Comparison of ENCODE assay signal across 24 cellular contexts in the genomic region with DNA sequence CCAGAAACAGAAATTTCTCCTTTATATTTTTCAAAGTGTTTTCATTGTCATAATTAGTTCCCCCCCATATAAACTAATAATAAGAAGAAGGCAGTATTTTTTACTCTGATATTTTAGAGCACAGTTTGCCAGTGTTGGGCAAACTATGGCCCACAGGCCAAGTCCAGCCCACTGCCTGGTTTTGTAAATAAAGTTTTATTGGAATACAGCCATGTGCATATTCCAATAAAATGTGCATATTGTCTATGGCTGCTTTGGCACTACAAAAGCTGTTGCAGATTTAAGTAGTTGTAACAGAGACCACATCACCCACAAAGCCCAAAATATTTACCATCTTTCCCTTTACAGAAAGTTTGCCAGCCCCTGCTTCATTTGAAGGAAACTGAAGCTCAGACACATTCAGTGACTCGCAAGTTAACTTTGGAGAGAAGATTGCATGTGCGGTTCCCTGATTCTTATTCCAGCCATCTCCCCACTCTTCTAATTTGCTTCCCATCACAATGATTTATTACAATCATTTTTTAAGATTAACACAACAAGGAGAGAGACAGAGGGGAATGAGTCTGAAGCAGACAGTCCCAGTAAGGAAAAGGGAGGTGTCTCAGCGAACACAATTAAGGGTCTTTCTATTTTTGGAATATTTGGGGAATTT. TPM values are rescaled to one million over a fixed set of nuclear protein-coding genes. Genes with fewer than 3 reads are reported as not detected.
DNase-seq lines count a peak whose midpoint lies in the region; ATAC-seq, FAIRE-seq and TF ChIP-seq lines count a peak whose summit lies in the region.
"Had no signal": no experiment of that assay in that cellular context is flagged by ENCODE, and none has a peak within 500 bp of the region (broad histone marks: within the 10 kb centered on the region; RNA-seq: fewer than 3 reads in every experiment).

No MANE protein-coding gene starts in this region.

- RAD21 ChIA-PET in GM12878 (lab: Charles Lee; ENCODE audit: unreplicated experiment) = no interaction called here

- H3K9me3 ChIP-seq in SK-N-SH = no peaks in the 10 kb centered on the region
- H3K9me3 ChIP-seq in GM23248 (ENCODE audit: low read depth) = no peaks in the 10 kb centered on the region
- H3K9me3 ChIP-seq in GM12878 (replicated peaks; ENCODE audit: control insufficient read depth, insufficient read depth, low read length) = no peaks in the 10 kb centered on the region
- no peaks in the 10 kb centered on the region for H3K9me3 ChIP-seq in adrenal gland (replicated peaks in 1 of 3)
- H3K9me3 ChIP-seq: MG63, prostate gland, SJCRH30, uterus had no signal

- no peak overlapping the region for H3K4me3 ChIP-seq in SK-N-SH (ENCODE audit: low read depth in 2 of 2, low read length in 1 of 2)
- peak overlapping the region; percentile 21; the same call in 1 of the 2 replicates for H3K4me3 ChIP-seq in GM23248
- H3K4me3 ChIP-seq in GM12878 = no peak overlapping the region
- H3K4me3 ChIP-seq in adrenal gland = no peak overlapping the region
- H3K4me3 ChIP-seq: BLaER1 treated with 17β-estradiol and CSF1 and Interleukin-3, amounts not matched to agents 10 nM and 100 nM; MG63; prostate gland; SJCRH30; skin epidermis; uterus had no signal

- 85% methylated on average over 3 of the region's 3 CpGs for WGBS in SK-N-SH (ENCODE audit: low lambda C conversion rate)
- WGBS in GM23248 (ENCODE audit: low coverage in 1 of 2, low lambda C conversion rate in 2 of 2, missing lambda C conversion rate in 2 of 2), 2 experiments = 44 to 45% methylated on average over 3 of the region's 3 CpGs
- 82% methylated on average over 3 of the region's 3 CpGs for WGBS in GM12878 (ENCODE audit: insufficient coverage, insufficient replicate concordance, low lambda C conversion rate, missing lambda C conversion rate)
- 59 to 64% (median 59%) methylated on average over 3 of the region's 3 CpGs for WGBS in adrenal gland, 4 donors

- peaks cover 21% of the 10 kb centered on the region for H3F3A ChIP-seq in SK-N-SH (replicated peaks; ENCODE audit: insufficient read depth)
- peaks cover 14% of the 10 kb centered on the region; the same call in 1 of the 2 replicates for H3F3A ChIP-seq in GM23248 (ENCODE audit: insufficient read depth)

- H4K20me1 ChIP-seq in SK-N-SH (ENCODE audit: insufficient read depth) (no peaks in the 10 kb centered on the region), GM23248 (ENCODE audit: insufficient read depth) (no peaks in the 10 kb centered on the region), GM12878 (ENCODE audit: control insufficient read depth, insufficient read depth) (no peaks in the 10 kb centered on the region)

- ATAC-seq in SK-N-SH treated with all-trans-retinoic acid at 6 μM for 48 hours (no peak), GM12878 (no peak), GM19463 (IDR thresholded peaks at IDR 0.05; ENCODE audit: unreplicated experiment) (no peak)
- ATAC-seq in natural killer cell treated with Interleukin-12 subunit alpha and Interleukin-12 subunit beta and Interleukin-15 and Interleukin-18, amount 100 ng/mL, for 72 hours = no peak
- ATAC-seq: WTC11 had no signal

- no peaks in the 10 kb centered on the region for H3K27me3 ChIP-seq in SK-N-SH (ENCODE audit: insufficient read depth)
- H3K27me3 ChIP-seq in GM23248 (replicated peaks; ENCODE audit: insufficient read depth) = no peaks in the 10 kb centered on the region
- no peaks in the 10 kb centered on the region for H3K27me3 ChIP-seq in GM12878 (replicated peaks in 1 of 2; ENCODE audit: control insufficient read depth in 2 of 2, insufficient read depth in 2 of 2, low read length in 1 of 2)
- no peaks in the 10 kb centered on the region for H3K27me3 ChIP-seq in adrenal gland
- H3K27me3 ChIP-seq: BLaER1 treated with 17β-estradiol and CSF1 and Interleukin-3, amounts not matched to agents 10 nM and 100 nM; MG63; SJCRH30; uterus had no signal

- intact Hi-C loops in GM12878 (cut with micrococcal nuclease; ENCODE audit: unreplicated experiment) = no loop called here
- intact Hi-C loops in adrenal gland (cut with DNase I) = no loop called here

- H3K27ac Mint-ChIP-seq in natural killer cell treated with Interleukin-12 subunit alpha and Interleukin-12 subunit beta and Interleukin-15 and Interleukin-18, amount 100 ng/mL, for 72 hours = peak overlapping the region; percentile 34 to 58
- H3K27ac Mint-ChIP-seq: activated T-helper 1 cell treated with anti-CD3 and anti-CD28 coated beads, Interleukin-12 subunit alpha, Interleukin-12 subunit beta, Interleukin-2, Interleukin-4 antibody, amounts not matched to agents 30 ng/mL and 10 ng/mL and 1 ng/mL, durations not matched to agents 14 hours and 24 hours and 36 hours; WTC11 had no signal

- H3K27ac ChIP-seq in SK-N-SH (ENCODE audit: low read depth in 2 of 2, low read length in 1 of 2) (peak overlapping the region; percentile 35 to 43; a peak in 2 of 4 replicates), GM23248 (peak overlapping the region; percentile 45), GM12878 (ENCODE audit: control insufficient read depth, insufficient read depth) (no peak overlapping the region), adrenal gland (no peak overlapping the region)
- H3K27ac ChIP-seq: BLaER1 treated with 17β-estradiol and CSF1 and Interleukin-3, amounts not matched to agents 10 nM and 100 nM; prostate gland; SJCRH30; skin epidermis had no signal

- SMC1A ChIA-PET in GM12878 (lab: Charles Lee; ENCODE audit: uncharacterized antibody, unreplicated experiment) = interaction anchor here (0.7 kb wide), 2 partner anchors 52 to 149 kb away, joined by 3 read pairs; no protein-coding TSS in a partner anchor

- no peak for FAIRE-seq in GM12878 (lab: Jason Lieb, UNC)

- H3K36me3 Mint-ChIP-seq in natural killer cell treated with Interleukin-12 subunit alpha and Interleukin-12 subunit beta and Interleukin-15 and Interleukin-18, amount 100 ng/mL, for 72 hours = peaks cover 19% of the 10 kb centered on the region
- H3K36me3 Mint-ChIP-seq: WTC11 had no signal

- no peaks in the 10 kb centered on the region for H3K27me3 Mint-ChIP-seq in natural killer cell treated with Interleukin-12 subunit alpha and Interleukin-12 subunit beta and Interleukin-15 and Interleukin-18, amount 100 ng/mL, for 72 hours

- no peaks in the 10 kb centered on the region for H3K9me2 ChIP-seq in SK-N-SH
- H3K9me2 ChIP-seq in GM23248 (ENCODE audit: insufficient read depth) = no peaks in the 10 kb centered on the region

- no peaks in the 10 kb centered on the region for H3K9me3 Mint-ChIP-seq in natural killer cell treated with Interleukin-12 subunit alpha and Interleukin-12 subunit beta and Interleukin-15 and Interleukin-18, amount 100 ng/mL, for 72 hours
- H3K9me3 Mint-ChIP-seq: WTC11 had no signal

- H3K4me1 ChIP-seq in SK-N-SH (ENCODE audit: control insufficient read depth in 1 of 2, insufficient read depth in 2 of 2, low read depth in 1 of 2, low read length in 1 of 2) (peaks cover 9 to 57% of the 10 kb centered on the region in 2 experiments; a peak in 3 of 4 replicates), GM23248 (ENCODE audit: insufficient read depth) (peaks cover 10% of the 10 kb centered on the region), GM12878 (ENCODE audit: control insufficient read depth, insufficient read depth, low read length) (peaks cover 21% of the 10 kb centered on the region), adrenal gland (replicated peaks in 1 of 2) (peaks cover 0 to 11% of the 10 kb centered on the region in 2 donors)
- H3K4me1 ChIP-seq: prostate gland had no signal

- H3K4me3 Mint-ChIP-seq in natural killer cell treated with Interleukin-12 subunit alpha and Interleukin-12 subunit beta and Interleukin-15 and Interleukin-18, amount 100 ng/mL, for 72 hours = peak overlapping the region; percentile 27
- H3K4me3 Mint-ChIP-seq: WTC11 had no signal

- no peak for TF ChIP-seq EP300 in SK-N-SH (IDR thresholded peaks at IDR 0.05; ENCODE audit: borderline replicate concordance in 1 of 2, low read depth in 1 of 2, low read length in 1 of 2)
- no peak for TF ChIP-seq EP300 in GM12878 (IDR thresholded peaks at IDR 0.05; ENCODE audit: borderline replicate concordance in 1 of 2, control insufficient read depth in 1 of 2, low read depth in 2 of 2, low read length in 2 of 2)

- POLR2A ChIA-PET in SK-N-SH (lab: Yijun Ruan, JAX) (no interaction called here), GM12878 (lab: Charles Lee) (interaction anchor here (1.1 to 1.6 kb wide), 3 partner anchors 17 to 47 kb away, joined by 3 to 4 read pairs (median 3); no protein-coding TSS in a partner anchor)

- DNase-seq in SK-N-SH (no peak), GM23248 (peak; percentile 59), GM12878 (ENCODE audit: low read depth, low spot score) (no peak), adrenal gland (no peak), AML-193 (lab: John Stamatoyannopoulos, UW) (no peak)
- no peak for DNase-seq in natural killer cell treated with Interleukin-12 subunit alpha and Interleukin-12 subunit beta and Interleukin-15 and Interleukin-18, amount 100 ng/mL, for 72 hours (ENCODE audit: low spot score)
- DNase-seq: 8988T; amygdala; cerebellar nuclear complex; effector CD8-positive, alpha-beta T cell; GDM1; HCEC 1CT; MG63; NCI-H1694; SJCRH30; stimulated activated CD4-positive, alpha-beta T cell treated with anti-CD3 and anti-CD28 coated beads, Interleukin-2, amount 100 ng/mL, for 48 hours; uterus had no signal

- peaks cover 58 to 60% of the 10 kb centered on the region in 2 donors for H3K4me1 Mint-ChIP-seq in natural killer cell treated with Interleukin-12 subunit alpha and Interleukin-12 subunit beta and Interleukin-15 and Interleukin-18, amount 100 ng/mL, for 72 hours (ENCODE audit: low read depth in 2 of 2)

- in situ Hi-C loops in GM23248 (cut with MboI) (no loop called here), GM12878 (cut with MboI) (no loop called here)

- H3K4me2 ChIP-seq in SK-N-SH (peak overlapping the region; percentile 26; the same call in 1 of the 2 replicates), GM23248 (ENCODE audit: unreplicated experiment) (peak overlapping the region; percentile 43), GM12878 (ENCODE audit: control insufficient read depth, insufficient read depth) (no peak overlapping the region)

- H3K79me2 ChIP-seq in SK-N-SH (ENCODE audit: insufficient read depth) = peaks cover 20% of the 10 kb centered on the region; the same call in 1 of the 2 replicates
- H3K79me2 ChIP-seq in GM23248 (ENCODE audit: insufficient read depth) = peaks cover 88% of the 10 kb centered on the region
- H3K79me2 ChIP-seq in GM12878 (ENCODE audit: control insufficient read depth, insufficient read depth, low read length) = peaks cover 54% of the 10 kb centered on the region

- BruUV-seq in GM12878 (replicated peaks; lab: Mats Ljungman, UMichigan) = TSS peak; percentile 10

- H3K9ac ChIP-seq in SK-N-SH (no peak overlapping the region), GM23248 (no peak overlapping the region), GM12878 (ENCODE audit: control insufficient read depth, insufficient read depth, low read length) (no peak overlapping the region)
- H3K9ac ChIP-seq: BLaER1 treated with 17β-estradiol and CSF1 and Interleukin-3, amounts not matched to agents 10 nM and 100 nM had no signal

- TF ChIP-seq CTCF in SK-N-SH (IDR thresholded peaks at IDR 0.05) (no peak), GM12878 (IDR thresholded peaks at IDR 0.05 in 2 of 3, conservative IDR thresholded peaks at IDR 0.05 in 1 of 3; ENCODE audit: control insufficient read depth in 2 of 3, extremely low read depth in 1 of 3, insufficient read depth in 1 of 3, low read depth in 3 of 3, low read length in 3 of 3) (no peak), adrenal gland (IDR thresholded peaks at IDR 0.05) (no peak)

- no peak overlapping the region for H2AFZ ChIP-seq in SK-N-SH (ENCODE audit: low read depth)
- H2AFZ ChIP-seq in GM23248 = no peak overlapping the region
- no peak overlapping the region for H2AFZ ChIP-seq in GM12878 (ENCODE audit: control insufficient read depth, low read depth, low read length)

- TF ChIP-seq POLR2A in GM12878 (IDR thresholded peaks at IDR 0.05; ENCODE audit: low read depth, low read length) (no peak), adrenal gland (IDR thresholded peaks at IDR 0.05) (no peak)

- CTCF ChIA-PET in SK-N-SH (lab: Yijun Ruan, JAX) = interaction anchor here (1.3 kb wide), 1 partner anchor 52 kb away, joined by 4 read pairs; no protein-coding TSS in a partner anchor
- CTCF ChIA-PET in GM12878 (lab: Yijun Ruan, JAX) = no interaction called here

- TF ChIP-seq RAD21 in SK-N-SH (IDR thresholded peaks at IDR 0.05; ENCODE audit: low read length) = no peak
- no peak for TF ChIP-seq RAD21 in GM12878 (IDR thresholded peaks at IDR 0.05; ENCODE audit: insufficient read depth, low read depth, low read length)

- H3K36me3 ChIP-seq in SK-N-SH (replicated peaks in 1 of 2; ENCODE audit: control insufficient read depth in 1 of 2, insufficient read depth in 2 of 2, low read length in 1 of 2) (peaks cover 0 to 5% of the 10 kb centered on the region in 2 experiments), GM23248 (ENCODE audit: low read depth) (no peaks in the 10 kb centered on the region), GM12878 (ENCODE audit: control insufficient read depth in 2 of 2, insufficient read depth in 2 of 2, low read length in 1 of 2) (peaks cover 8 to 11% of the 10 kb centered on the region in 2 experiments), adrenal gland (replicated peaks in 1 of 2) (no peaks in the 10 kb centered on the region)
- H3K36me3 ChIP-seq: MG63, prostate gland, SJCRH30, uterus had no signal

RNA-seq across cellular contexts. Expression of a gene that starts 48.9 kb away (rescaled TPM):
- 21.2 and 22.6 TPM in 2 replicates for polyA plus RNA-seq in SK-N-SH (2012; rRNA removed)
- 24.3 and 25.7 TPM in 2 replicates for polyA plus RNA-seq in SK-N-SH (2012; cell fraction: cytosol; rRNA removed)
- polyA plus RNA-seq in SK-N-SH (2012; cell fraction: nucleus; rRNA removed) = 27.3 and 28.7 TPM in 2 replicates
- total RNA-seq in GM23248 (2014; rRNA removed; shearing (Covaris generic)) = 62.3 and 77.7 TPM in 2 replicates
- 42.9 and 43.1 TPM in 2 replicates for polyA plus RNA-seq in GM23248 (2016; fragmentation: Nextera tagmentation; extraction: Ambion mirVana)
- total RNA-seq in GM12878 (2013; cell fraction: nucleolus; rRNA removed) = 377 and 379 TPM in 2 replicates
- 154 and 163 TPM in 2 replicates for total RNA-seq in GM12878 (2014; rRNA removed)
- 145 TPM in 2 replicates for total RNA-seq in GM12878 (2014; rRNA removed; fragmentation: Illumina TruSeq; extraction: Trizol)
- 166 and 176 TPM in 2 replicates for total RNA-seq in GM12878 (2021)
- 68.5 TPM for polyA plus RNA-seq in GM12878 (2011; ENCODE audit: low read depth)
- 171 and 213 TPM in 2 replicates for polyA plus RNA-seq in GM12878 (2011; rRNA removed)
- 284 and 352 TPM in 2 replicates for polyA plus RNA-seq in GM12878 (2011; cell fraction: cytosol; rRNA removed)
- polyA plus RNA-seq in GM12878 (2011; cell fraction: nucleus; rRNA removed) = 306 TPM in 2 replicates
- 90.4 and 119 TPM in 2 replicates for polyA plus RNA-seq in GM12878 (2012)
- 146 and 170 TPM in 2 replicates for polyA plus RNA-seq in GM12878 (2014; fragmentation: Illumina TruSeq; extraction: Trizol)
- polyA plus RNA-seq in GM12878 (2014; fragmentation: Nextera tagmentation; extraction: Ambion mirVana) = 10 to 100 TPM; 20.6 to 38.9 TPM
- 143 and 149 TPM in 2 replicates for polyA plus RNA-seq in GM12878 (2014; rRNA removed)
- polyA plus RNA-seq in GM12878 (2016; fragmentation: Nextera tagmentation; extraction: Ambion mirVana) = 10 to 100 TPM; 46.3 to 61.9 TPM
- 198 and 256 TPM in 2 replicates for polyA minus RNA-seq in GM12878 (2011; rRNA and poly(A)+ RNA removed)
- 85.5 and 87.8 TPM in 2 replicates for polyA minus RNA-seq in GM12878 (2011; cell fraction: cytosol; rRNA and poly(A)+ RNA removed)
- polyA minus RNA-seq in GM12878 (2011; cell fraction: nucleus; rRNA and poly(A)+ RNA removed) = 129 and 203 TPM in 2 replicates
- 100 to 1,000 TPM; 194 to 201 TPM for total RNA-seq in natural killer cell treated with Interleukin-12 subunit alpha and Interleukin-12 subunit beta and Interleukin-15 and Interleukin-18, amount 100 ng/mL, for 72 hours
- total RNA-seq in adrenal gland = 10 to 100 TPM in 6 of 8 donors, 1 to 10 TPM in 2; 8.3 to 35.7 (median 23.3) TPM
- polyA plus RNA-seq in adrenal gland = 10 to 100 TPM; 10.3 to 15.6 (median 11.8) TPM

Comparison
In these comparisons a context has a peak if more than half of its experiments do, and no peak if none do; other contexts are left out.
1. H3K27ac ChIP-seq: peak in SK-N-SH (2 of 2) and GM23248 (single experiment); none in GM12878 (single experiment) and adrenal gland (0 of 5).